7 cellular contexts compared by ENCODE assay signal in genomic region chr7:76959569-76960397, GRCh38.
DNase-seq lines count a peak whose midpoint lies in the region; ATAC-seq and TF ChIP-seq lines count a peak whose summit lies in the region.
"Not testable (repeated sequence)": the region's sequence is repeated elsewhere in the genome, so short reads cannot be mapped to it uniquely, and the experiment has no call there.

No MANE protein-coding gene starts in this region.

- peak overlapping the region; percentile 44 for H3K4me3 Mint-ChIP-seq in activated B cell treated with CpG ODN at 0.5 μM for 24 hours
- not testable (repeated sequence) for H3K4me3 Mint-ChIP-seq in nephron progenitor cell

- H3K36me3 ChIP-seq in gastroesophageal sphincter = not testable (repeated sequence)

- no CpG with 5 or more reads among the region's 69 CpGs for WGBS in gastroesophageal sphincter (ENCODE audit: low coverage in 1 of 2), 2 donors

- not testable (repeated sequence) for H3K27me3 Mint-ChIP-seq in activated B cell treated with CpG ODN at 0.5 μM for 24 hours; nephron progenitor cell (ENCODE audit: low read depth, poor library complexity)

- not testable (repeated sequence) for H3K27ac Mint-ChIP-seq in activated B cell treated with CpG ODN at 0.5 μM for 24 hours, nephron progenitor cell

- not testable (repeated sequence) for TF ChIP-seq POLR2A in gastroesophageal sphincter (IDR thresholded peaks at IDR 0.05)

- ATAC-seq in GM18870 (IDR thresholded peaks at IDR 0.05; ENCODE audit: unreplicated experiment) (peak; percentile 86), GM21447 (IDR thresholded peaks at IDR 0.05; ENCODE audit: unreplicated experiment) (peak; percentile 92), HG02870 (IDR thresholded peaks at IDR 0.05; ENCODE audit: unreplicated experiment) (peak; percentile 97), HG03378 (IDR thresholded peaks at IDR 0.05; ENCODE audit: unreplicated experiment) (peak; percentile 92), activated B cell treated with CpG ODN at 0.5 μM for 24 hours (ENCODE audit: low read depth) (peak; percentile 98), gastroesophageal sphincter (peak; percentile 95)

- not testable (repeated sequence) for TF ChIP-seq EP300 in gastroesophageal sphincter (IDR thresholded peaks at IDR 0.05)

- POLR2A ChIA-PET in activated B cell treated with CpG ODN at 0.5 μM for 24 hours (lab: Charles Lee) = not testable (repeated sequence)

- H3K27me3 ChIP-seq in gastroesophageal sphincter = not testable (repeated sequence)

- peak overlapping the region in 1 of 4 donors; percentile 71 for H3K27ac ChIP-seq in gastroesophageal sphincter

- H3K9me3 ChIP-seq in gastroesophageal sphincter = not testable (repeated sequence)

- not testable (repeated sequence) for H3K9me3 Mint-ChIP-seq in activated B cell treated with CpG ODN at 0.5 μM for 24 hours, nephron progenitor cell

- H3K36me3 Mint-ChIP-seq in activated B cell treated with CpG ODN at 0.5 μM for 24 hours (ENCODE audit: low read depth); nephron progenitor cell (ENCODE audit: low read depth): not testable (repeated sequence)

- not testable (repeated sequence) for TF ChIP-seq CTCF in activated B cell treated with CpG ODN at 0.5 μM for 24 hours (IDR thresholded peaks at IDR 0.05); gastroesophageal sphincter (IDR thresholded peaks at IDR 0.05); nephron progenitor cell (IDR thresholded peaks at IDR 0.05)

- CTCF ChIA-PET in activated B cell treated with CpG ODN at 0.5 μM for 24 hours (lab: Charles Lee) = not testable (repeated sequence)

- DNase-seq in activated B cell treated with CpG ODN at 0.5 μM for 24 hours (peak; percentile 33), nephron progenitor cell (peak; percentile 16)

- not testable (repeated sequence) for H3K4me1 Mint-ChIP-seq in activated B cell treated with CpG ODN at 0.5 μM for 24 hours, nephron progenitor cell

- intact Hi-C loops in activated B cell treated with CpG ODN at 0.5 μM for 24 hours (cut with micrococcal nuclease) = not testable (repeated sequence)

- not testable (repeated sequence) for H3K4me3 ChIP-seq in gastroesophageal sphincter

- not testable (repeated sequence) for H3K4me1 ChIP-seq in gastroesophageal sphincter
